8 cellular contexts compared by ENCODE assay signal in the genomic region with DNA sequence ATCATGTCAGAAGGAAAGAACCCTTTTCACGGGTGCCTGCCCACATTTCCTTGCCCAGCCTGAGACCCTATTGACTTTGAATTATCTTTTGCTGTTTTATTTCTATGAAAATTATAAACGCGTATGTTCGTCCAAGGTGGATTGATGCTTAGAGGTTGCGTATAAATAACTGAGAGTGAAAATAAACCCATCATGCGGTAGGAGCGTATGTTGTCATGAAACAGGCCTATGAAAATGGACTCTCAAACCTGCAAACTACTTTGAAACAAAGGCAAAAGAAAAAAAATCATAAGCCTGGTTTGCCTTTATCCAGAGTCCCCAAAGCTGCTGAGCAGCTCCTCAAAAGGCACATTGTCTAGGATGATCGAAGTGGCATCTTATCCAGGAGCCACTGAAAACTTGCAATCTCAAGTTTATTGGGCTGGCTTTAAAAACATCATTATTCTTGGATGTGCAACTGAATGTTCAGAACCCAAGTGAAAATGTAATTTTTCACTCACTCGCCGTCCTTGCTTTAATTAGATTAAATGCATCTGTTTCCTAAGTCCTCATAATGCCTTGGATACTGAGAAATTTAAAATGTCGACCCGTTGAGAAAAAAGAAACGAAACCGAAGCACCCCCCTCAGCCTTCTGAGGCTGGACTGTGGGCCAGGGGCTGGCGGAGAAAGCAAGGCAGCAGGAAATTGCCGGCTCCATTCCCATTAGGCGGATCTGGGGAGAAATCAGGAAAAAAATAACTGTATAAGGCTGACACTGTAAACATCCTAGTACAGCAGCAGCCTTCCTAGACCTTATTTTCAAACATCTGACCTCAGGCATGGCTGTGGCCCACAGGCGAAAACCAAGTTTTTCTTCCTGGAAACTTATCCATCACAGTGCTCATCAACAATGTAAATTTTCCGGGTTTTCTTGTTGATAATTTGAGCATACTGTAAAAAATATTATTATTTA.
DNase-seq lines count a peak whose midpoint lies in the region; ATAC-seq and TF ChIP-seq lines count a peak whose summit lies in the region.

No MANE protein-coding gene starts in this region.

- H4K5ac ChIP-seq in mesendoderm (ENCODE audit: low read length), result no peak overlapping the region

- no peak overlapping the region for H3K23ac ChIP-seq in mesendoderm (ENCODE audit: low read length)

- no peaks in the 10 kb centered on the region for H3K27me3 ChIP-seq in esophagus muscularis mucosa
- H3K27me3 ChIP-seq in sigmoid colon, result no peaks in the 10 kb centered on the region
- peaks cover 31% of the 10 kb centered on the region for H3K27me3 ChIP-seq in mesendoderm (ENCODE audit: insufficient read depth, low read length, poor library complexity)

- no peak overlapping the region for H2BK120ac ChIP-seq in mesendoderm (ENCODE audit: low read depth, low read length)

- H3K9ac ChIP-seq in mesendoderm (ENCODE audit: low read length), result no peak overlapping the region

- peak overlapping the region; percentile 23 to 92 (median 68) for H3K4me3 ChIP-seq in esophagus muscularis mucosa
- peak overlapping the region in 3 of 4 donors; percentile 24 to 92 (median 34) for H3K4me3 ChIP-seq in sigmoid colon
- no peak overlapping the region for H3K4me3 ChIP-seq in mesendoderm (ENCODE audit: low read length)

- no peak overlapping the region for H3K56ac ChIP-seq in mesendoderm (ENCODE audit: low read length)

- no peaks in the 10 kb centered on the region for H3K79me2 ChIP-seq in mesendoderm (ENCODE audit: control insufficient read depth, insufficient read depth, low read length)

- H3K79me1 ChIP-seq in mesendoderm (ENCODE audit: low read length), result no peaks in the 10 kb centered on the region

- H3K9me3 ChIP-seq in esophagus muscularis mucosa, result no peaks in the 10 kb centered on the region
- no peaks in the 10 kb centered on the region for H3K9me3 ChIP-seq in sigmoid colon

- H2BK15ac ChIP-seq in mesendoderm (replicated peaks; ENCODE audit: low read depth), result no peak overlapping the region

- 33% methylated on average over 19 of the region's 19 CpGs for WGBS in esophagus muscularis mucosa
- 17 to 62% methylated on average over 19 of the region's 19 CpGs for WGBS in sigmoid colon, 2 donors
- no CpG with 5 or more reads among the region's 19 CpGs for WGBS in mesendoderm (ENCODE audit: extremely low coverage, insufficient coverage, low lambda C conversion rate)

- no peak overlapping the region for H2AK5ac ChIP-seq in mesendoderm (ENCODE audit: low read length)

- peak overlapping the region; percentile 99 to 100 (median 100) for H3K27ac ChIP-seq in esophagus muscularis mucosa (replicated peaks in 1 of 4)
- peak overlapping the region; percentile 94 to 100 (median 100) for H3K27ac ChIP-seq in sigmoid colon
- no peak overlapping the region for H3K27ac ChIP-seq in mesendoderm (ENCODE audit: low read depth, low read length)

- H3K4me2 ChIP-seq in mesendoderm (ENCODE audit: low read length), result no peak overlapping the region

- no peak overlapping the region for H4K8ac ChIP-seq in mesendoderm (ENCODE audit: low read depth, low read length)

- H2BK5ac ChIP-seq in mesendoderm (ENCODE audit: low read length), result no peak overlapping the region

- no peak overlapping the region for H3K18ac ChIP-seq in mesendoderm (ENCODE audit: low read length)

- TF ChIP-seq EP300 in esophagus muscularis mucosa (IDR thresholded peaks at IDR 0.05), result no peak
- no peak for TF ChIP-seq EP300 in sigmoid colon (IDR thresholded peaks at IDR 0.05)

- ATAC-seq in HG02840 (IDR thresholded peaks at IDR 0.05; ENCODE audit: low FRiP score, unreplicated experiment), result no peak
- no peak for ATAC-seq in GM19035 (IDR thresholded peaks at IDR 0.05; ENCODE audit: unreplicated experiment)

- TF ChIP-seq CTCF in esophagus muscularis mucosa (IDR thresholded peaks at IDR 0.05) (no peak), sigmoid colon (IDR thresholded peaks at IDR 0.05) (no peak)

- H3K36me3 ChIP-seq in esophagus muscularis mucosa (no peaks in the 10 kb centered on the region), sigmoid colon (no peaks in the 10 kb centered on the region), mesendoderm (ENCODE audit: control insufficient read depth, insufficient read depth, low read length) (no peaks in the 10 kb centered on the region)

- H3K4me1 ChIP-seq in esophagus muscularis mucosa, result peaks cover 54 to 73% (median 72%) of the 10 kb centered on the region in 4 donors
- H3K4me1 ChIP-seq in sigmoid colon, result peaks cover 0 to 72% (median 66%) of the 10 kb centered on the region in 4 donors
- no peaks in the 10 kb centered on the region for H3K4me1 ChIP-seq in mesendoderm (ENCODE audit: control insufficient read depth, low read depth, low read length)

- in situ Hi-C loops in G401 (cut with HindIII; ENCODE audit: low sequenced_read_pairs), result loop anchor here (10.0 kb wide), 1 partner anchor 63 kb away; no protein-coding TSS in a partner anchor

- DNase-seq in G401 (ENCODE audit: low spot score) (peak; percentile 51), OCI-M1 (lab: John Stamatoyannopoulos, UW) (peak; percentile 75), esophagus muscularis mucosa (ENCODE audit: extremely low spot score) (no peak), sigmoid colon (peak; percentile 69), mesendoderm (no peak)
- DNase-seq in activated CD4-positive, CD25-positive, alpha-beta regulatory T cell treated with anti-CD3 and anti-CD28 coated beads, Interleukin-2, amount 50 U/mL, for 72 hours, result no peak

- intact Hi-C loops in esophagus muscularis mucosa (cut with DNase I) (no loop called here), sigmoid colon (cut with DNase I) (no loop called here)

- no peak overlapping the region for H3K4ac ChIP-seq in mesendoderm (ENCODE audit: low read depth, low read length)

- no peak for TF ChIP-seq POLR2A in esophagus muscularis mucosa (IDR thresholded peaks at IDR 0.05; ENCODE audit: low read depth)
- no peak for TF ChIP-seq POLR2A in sigmoid colon (IDR thresholded peaks at IDR 0.05)

Comparison
In these comparisons a context has a peak if more than half of its experiments do, and no peak if none do; other contexts are left out.
1. DNase-seq: peak in G401 (single experiment), OCI-M1 (single experiment) and sigmoid colon (single experiment); none in esophagus muscularis mucosa (single experiment), mesendoderm (single experiment) and activated CD4-positive, CD25-positive, alpha-beta regulatory T cell treated with anti-CD3 and anti-CD28 coated beads, Interleukin-2, amount 50 U/mL, for 72 hours (single experiment).